In genomic region chr20:52130406-52130805, GRCh38 we compare ENCODE assay signal across 17 cellular contexts.
"Had no signal": no experiment of that assay in that cellular context is flagged by ENCODE, and none has a peak within 500 bp of the region (broad histone marks: within the 10 kb centered on the region; RNA-seq: fewer than 3 reads in every experiment).

No MANE protein-coding gene starts in this region.

- DNase-seq: activated naive CD4-positive, alpha-beta T cell treated with Interleukin-2 at 50 U/mL for 16 hours; activated naive CD8-positive, alpha-beta T cell treated with anti-CD3 and anti-CD28 coated beads for 36 hours; activated T-cell treated with anti-CD3 and anti-CD28 coated beads, Interleukin-2, amount 50 U/mL, for 48 hours; amniotic stem cell; effector memory CD4-positive, alpha-beta T cell; immature natural killer cell; left ventricle myocardium inferior; mammary epithelial cell; nucleus accumbens; posterior cingulate gyrus; spleen; stimulated activated CD4-positive, alpha-beta T cell treated with anti-CD3 and anti-CD28 coated beads, Interleukin-4, amount 100 ng/mL, for 1 hour; stimulated activated naive CD4-positive, alpha-beta T cell; T-helper 1 cell; T-helper 9 cell; testis; trophoblast cell had no signal
